ENCODE assay signal across 8 cellular contexts in genomic region chr6:45930419-45931059, GRCh38.
DNase-seq lines count a peak whose midpoint lies in the region; ATAC-seq, FAIRE-seq and TF ChIP-seq lines count a peak whose summit lies in the region.

No MANE protein-coding gene starts in this region.

- H3K4me3 ChIP-seq in SJCRH30 (no peak overlapping the region), pancreas (no peak overlapping the region), upper lobe of right lung (no peak overlapping the region)

- H3K27ac ChIP-seq in SJCRH30 (peak overlapping the region; percentile 29; the same call in 1 of the 2 replicates), pancreas (no peak overlapping the region), upper lobe of right lung (no peak overlapping the region)

- H3K27me3 ChIP-seq in SJCRH30 (no peaks in the 10 kb centered on the region), pancreas (no peaks in the 10 kb centered on the region), upper lobe of right lung (no peaks in the 10 kb centered on the region)

- no peaks in the 10 kb centered on the region for H3K9me3 ChIP-seq in SJCRH30 (replicated peaks)
- H3K9me3 ChIP-seq in pancreas = no peaks in the 10 kb centered on the region
- H3K9me3 ChIP-seq in upper lobe of right lung = no peaks in the 10 kb centered on the region

- H3K36me3 ChIP-seq in SJCRH30 (no peaks in the 10 kb centered on the region), pancreas (no peaks in the 10 kb centered on the region), upper lobe of right lung (no peaks in the 10 kb centered on the region)

- 0 out of 2 replicates have a peak, but pooled peaks cover 13% of the 10 kb centered on the region for H3K4me1 ChIP-seq in SJCRH30
- no peaks in the 10 kb centered on the region for H3K4me1 ChIP-seq in pancreas
- no peaks in the 10 kb centered on the region for H3K4me1 ChIP-seq in upper lobe of right lung

- FAIRE-seq in pancreas (lab: Jason Lieb, UNC) = no peak

- DNase-seq in DMS114 treated with DMSO at 0.1 percent for 48 hours (lab: John Stamatoyannopoulos, UW; ENCODE audit: unreplicated experiment) = peak; percentile 62
- DNase-seq in KG1 (lab: John Stamatoyannopoulos, UW) = peak; percentile 13
- peak; percentile 68 to 84 for DNase-seq in SJCRH30
- peak; percentile 29 for DNase-seq in activated gamma-delta T cell treated with anti-CD3 and anti-CD28 coated beads, Interleukin-2, amount 50 U/mL, for 16 hours (ENCODE audit: low read depth)
- DNase-seq in germinal center (ENCODE audit: low spot score) = peak; percentile 62
- DNase-seq in pancreas = peak; percentile 33 to 82 (median 68)
- DNase-seq in upper lobe of right lung = peak; percentile 74

- ATAC-seq in pancreas = peak; percentile 58 to 95 (median 88)
- ATAC-seq in upper lobe of right lung = peak; percentile 92
- no peak for ATAC-seq in HG03039 (IDR thresholded peaks at IDR 0.05; ENCODE audit: unreplicated experiment)

- TF ChIP-seq CTCF in pancreas (IDR thresholded peaks at IDR 0.05) (peak; percentile 85 to 93 (median 90)), upper lobe of right lung (IDR thresholded peaks at IDR 0.05) (peak; percentile 97)

- 9 to 13% methylated on average over 7 of the region's 7 CpGs for WGBS in pancreas, 2 donors

- intact Hi-C loops in pancreas (cut with DNase I) = no loop called here
- intact Hi-C loops in upper lobe of right lung (cut with DNase I) = loop anchor here (5.0 kb wide), 1 partner anchor 477 kb away; no protein-coding TSS in a partner anchor

Comparison
In these comparisons a context has a peak if more than half of its experiments do, and no peak if none do; other contexts are left out.
1. DNase-seq: peak in every context shown above with its lines; median percentile 76 in SJCRH30; 74 in upper lobe of right lung; 68 in pancreas; 62 in DMS114 treated with DMSO at 0.1 percent for 48 hours; 62 in germinal center; 29 in activated gamma-delta T cell treated with anti-CD3 and anti-CD28 coated beads, Interleukin-2, amount 50 U/mL, for 16 hours; 13 in KG1.